In the genomic region with DNA sequence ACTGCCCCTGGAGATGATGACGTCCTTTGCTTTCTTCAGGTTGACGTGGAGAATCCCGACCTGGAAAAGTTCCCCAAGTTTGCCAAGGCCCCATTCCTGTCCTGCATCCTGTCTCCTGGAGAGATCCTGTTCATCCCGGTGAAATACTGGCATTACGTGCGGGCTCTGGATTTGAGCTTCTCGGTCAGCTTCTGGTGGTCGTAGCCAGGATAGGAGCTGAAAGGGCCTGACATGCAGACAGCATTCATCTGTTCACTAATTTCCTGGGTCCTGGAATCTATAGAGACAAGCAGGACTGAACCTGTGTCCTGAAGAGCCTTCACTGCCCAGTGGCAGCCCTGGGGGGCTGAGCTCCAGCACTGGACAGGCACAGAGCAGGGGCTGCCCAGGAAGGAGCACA, we compare ENCODE assay signal across 27 cellular contexts.
"Had no signal": no experiment of that assay in that cellular context is flagged by ENCODE, and none has a peak within 500 bp of the region (broad histone marks: within the 10 kb centered on the region; RNA-seq: fewer than 3 reads in every experiment).

No MANE protein-coding gene starts in this region.

- DNase-seq: activated CD4-positive, alpha-beta T cell treated with anti-CD3 and anti-CD28 coated beads for 36 hours; activated CD4-positive, alpha-beta T cell treated with anti-CD3 and anti-CD28 coated beads, Interleukin-2, amount 10 ng/mL, durations not matched to agents 7 days and 5 days; activated CD4-positive, alpha-beta T cell treated with anti-CD3 and anti-CD28 coated beads, Interleukin-2, amount 50 U/mL, for 48 hours; activated CD4-positive, CD25-positive, alpha-beta regulatory T cell; activated CD4-positive, CD25-positive, alpha-beta regulatory T cell treated with anti-CD3 and anti-CD28 coated beads, Interleukin-2, amount 50 U/mL, for 72 hours; activated CD8-positive, alpha-beta memory T cell treated with anti-CD3 and anti-CD28 coated beads for 24 hours; activated CD8-positive, alpha-beta T cell treated with anti-CD3 and anti-CD28 coated beads for 36 hours; activated effector memory CD4-positive, alpha-beta T cell treated with anti-CD3 and anti-CD28 coated beads, Interleukin-2, amount 50 U/mL, for 16 hours; activated naive CD4-positive, alpha-beta T cell treated with anti-CD3 and anti-CD28 coated beads for 36 hours; activated naive CD8-positive, alpha-beta T cell treated with anti-CD3 and anti-CD28 coated beads for 36 hours; activated naive CD8-positive, alpha-beta T cell treated with anti-CD3 and anti-CD28 coated beads, Interleukin-2, amount 50 U/mL, for 24 hours; activated T-cell treated with anti-CD3 and anti-CD28 coated beads, Interleukin-2, amount 50 U/mL, for 4 hours; adrenal gland; amygdala; body of pancreas; cerebellar nuclear complex; colonic mucosa; effector memory CD4-positive, alpha-beta T cell; endodermal cell; foreskin fibroblast; glutamatergic neuron; T-helper 1 cell; T-helper 17 cell; T1000 had no signal

- H3K27ac ChIP-seq: adrenal gland, body of pancreas, colonic mucosa had no signal

- H3K4me3 ChIP-seq: adrenal gland, body of pancreas, colonic mucosa, dorsolateral prefrontal cortex, heart left ventricle had no signal

- H3K27me3 ChIP-seq: adrenal gland, body of pancreas, colonic mucosa, dorsolateral prefrontal cortex, heart left ventricle had no signal

- H3K36me3 ChIP-seq: colonic mucosa had no signal

- H3K4me1 ChIP-seq: adrenal gland, colonic mucosa had no signal

- ATAC-seq: activated CD4-positive, alpha-beta T cell treated with anti-CD3 and anti-CD28 coated beads for 36 hours; activated CD8-positive, alpha-beta T cell treated with anti-CD3 and anti-CD28 coated beads for 36 hours; activated naive CD8-positive, alpha-beta T cell treated with anti-CD3 and anti-CD28 coated beads, Interleukin-2, amount 50 U/mL, for 24 hours; activated T-cell treated with anti-CD3 and anti-CD28 coated beads, Interleukin-2, amount 50 U/mL, for 4 hours; body of pancreas; esophagus mucosa; heart left ventricle; T-helper 17 cell had no signal

- H3K9me3 ChIP-seq: adrenal gland, body of pancreas, colonic mucosa, heart left ventricle had no signal
